In genomic region chr4:65510976-65511375, GRCh38 we compare ENCODE assay signal across 15 cellular contexts.
A peak's percentile ranks its signal among the peaks of the same experiment; 100 is the strongest.
DNase-seq lines count a peak whose midpoint lies in the region; ATAC-seq and TF ChIP-seq lines count a peak whose summit lies in the region.
"Had no signal": no experiment of that assay in that cellular context is flagged by ENCODE, and none has a peak within 500 bp of the region (broad histone marks: within the 10 kb centered on the region; RNA-seq: fewer than 3 reads in every experiment).

No MANE protein-coding gene starts in this region.

- in situ Hi-C loops in GM23248 (cut with MboI): no loop called here

- H3K4me1 ChIP-seq in GM23248 (ENCODE audit: insufficient read depth) (peaks cover 28% of the 10 kb centered on the region), RWPE2 (ENCODE audit: insufficient read depth, poor library complexity, severe bottlenecking) (peaks cover 54% of the 10 kb centered on the region), sigmoid colon (no peaks in the 10 kb centered on the region)
- H3K4me1 ChIP-seq: BLaER1, heart left ventricle, right atrium auricular region had no signal

- DNase-seq in GM23248 (peak; percentile 68), RWPE2 (ENCODE audit: low spot score) (peak; percentile 54), fibroblast of pulmonary artery (ENCODE audit: low read depth) (peak; percentile 61), stromal cell of bone marrow (ENCODE audit: low read depth) (peak; percentile 69), left ventricle myocardium superior (no peak), sigmoid colon (no peak), DMS153 (lab: John Stamatoyannopoulos, UW) (no peak)
- DNase-seq: heart left ventricle; kidney glomerular epithelial cell; NCI-H1092; NCI-H748 treated with DMSO at 0.1 percent for 48 hours; stimulated activated CD4-positive, alpha-beta T cell treated with anti-CD3 and anti-CD28 coated beads, Interleukin-1b, Interleukin-23, amount 100 ng/mL, for 48 hours; WERI-Rb-1 had no signal

- H4K20me1 ChIP-seq in GM23248 (ENCODE audit: insufficient read depth): peaks cover 4% of the 10 kb centered on the region; the same call in 1 of the 2 replicates
- H4K20me1 ChIP-seq: BLaER1 had no signal

- no peak overlapping the region for H3K9ac ChIP-seq in GM23248
- H3K9ac ChIP-seq: BLaER1 had no signal

- peak overlapping the region; percentile 26 for H3K4me2 ChIP-seq in GM23248 (ENCODE audit: unreplicated experiment)
- H3K4me2 ChIP-seq: BLaER1 had no signal

- no peak for TF ChIP-seq EP300 in sigmoid colon (IDR thresholded peaks at IDR 0.05)

- H3F3A ChIP-seq in GM23248 (ENCODE audit: insufficient read depth): peaks cover 9% of the 10 kb centered on the region; the same call in 1 of the 2 replicates

- H3K27ac ChIP-seq in GM23248 (no peak overlapping the region), RWPE2 (ENCODE audit: poor library complexity, severe bottlenecking) (peak overlapping the region; percentile 69), sigmoid colon (no peak overlapping the region)
- H3K27ac ChIP-seq: BLaER1, heart left ventricle, right atrium auricular region, WERI-Rb-1 had no signal

- no peaks in the 10 kb centered on the region for H3K9me3 ChIP-seq in GM23248 (ENCODE audit: low read depth)
- H3K9me3 ChIP-seq in RWPE2 (ENCODE audit: severe bottlenecking): no peaks in the 10 kb centered on the region
- H3K9me3 ChIP-seq in sigmoid colon: no peaks in the 10 kb centered on the region
- H3K9me3 ChIP-seq: BLaER1, right atrium auricular region had no signal

- H2AFZ ChIP-seq in GM23248: no peak overlapping the region

- ATAC-seq in RWPE2 (ENCODE audit: low read depth) (peak; percentile 80), left ventricle myocardium superior (no peak)
- ATAC-seq: heart left ventricle had no signal

- no peak overlapping the region for H3K4me3 ChIP-seq in GM23248
- no peak overlapping the region for H3K4me3 ChIP-seq in RWPE2 (ENCODE audit: severe bottlenecking)
- no peak overlapping the region for H3K4me3 ChIP-seq in fibroblast of pulmonary artery (replicated peaks; ENCODE audit: low read depth, low read length)
- no peak overlapping the region for H3K4me3 ChIP-seq in sigmoid colon
- H3K4me3 ChIP-seq: BLaER1, heart left ventricle, right atrium auricular region had no signal

- H3K36me3 ChIP-seq in GM23248 (ENCODE audit: low read depth) (no peaks in the 10 kb centered on the region), RWPE2 (ENCODE audit: low read depth) (no peaks in the 10 kb centered on the region), sigmoid colon (no peaks in the 10 kb centered on the region)
- H3K36me3 ChIP-seq: BLaER1, heart left ventricle, right atrium auricular region, WERI-Rb-1 had no signal

- intact Hi-C loops in left ventricle myocardium superior (cut with micrococcal nuclease): no loop called here
- intact Hi-C loops in sigmoid colon (cut with DNase I): no loop called here

- H3K9me2 ChIP-seq in GM23248 (ENCODE audit: insufficient read depth): no peaks in the 10 kb centered on the region

- TF ChIP-seq CTCF in RWPE2 (IDR thresholded peaks at IDR 0.05; ENCODE audit: poor library complexity, severe bottlenecking) (no peak), fibroblast of pulmonary artery (IDR thresholded peaks at IDR 0.05; ENCODE audit: low read length, missing control alignments) (no peak), sigmoid colon (IDR thresholded peaks at IDR 0.05) (no peak)

- H3K27me3 ChIP-seq in GM23248 (replicated peaks; ENCODE audit: insufficient read depth): no peaks in the 10 kb centered on the region; the same call in 1 of the 2 replicates
- H3K27me3 ChIP-seq in RWPE2 (ENCODE audit: insufficient read depth, poor library complexity, severe bottlenecking): no peaks in the 10 kb centered on the region
- H3K27me3 ChIP-seq in sigmoid colon: no peaks in the 10 kb centered on the region
- H3K27me3 ChIP-seq: BLaER1, heart left ventricle, right atrium auricular region had no signal

- no peak for TF ChIP-seq POLR2A in sigmoid colon (IDR thresholded peaks at IDR 0.05)

- 19% methylated on average over 1 of the region's 1 CpG for WGBS in GM23248 (ENCODE audit: low coverage in 1 of 2, low lambda C conversion rate in 2 of 2, missing lambda C conversion rate in 2 of 2), 2 experiments
- 48 to 70% methylated on average over 1 of the region's 1 CpG for WGBS in sigmoid colon, 2 donors

- H3K79me2 ChIP-seq in GM23248 (ENCODE audit: insufficient read depth): no peaks in the 10 kb centered on the region

Comparison
In these comparisons a context has a peak if more than half of its experiments do, and no peak if none do; other contexts are left out.
1. DNase-seq: peak in GM23248 (single experiment), RWPE2 (single experiment), fibroblast of pulmonary artery (single experiment) and stromal cell of bone marrow (single experiment); none in left ventricle myocardium superior (single experiment), sigmoid colon (single experiment) and DMS153 (single experiment).